Comparison of ENCODE assay signal across 17 cellular contexts in genomic region chrX:8237718-8238117, GRCh38.
A peak's percentile ranks its signal among the peaks of the same experiment; 100 is the strongest.
DNase-seq lines count a peak whose midpoint lies in the region; ATAC-seq and TF ChIP-seq lines count a peak whose summit lies in the region.
"Had no signal": no experiment of that assay in that cellular context is flagged by ENCODE, and none has a peak within 500 bp of the region (broad histone marks: within the 10 kb centered on the region; RNA-seq: fewer than 3 reads in every experiment).

No MANE protein-coding gene starts in this region.

- H3K4me3 ChIP-seq in NB4 (ENCODE audit: low read depth, low read length) (no peak overlapping the region), right cardiac atrium (ENCODE audit: low read length) (no peak overlapping the region)
- H3K4me3 ChIP-seq: GM12878 had no signal

- 94% methylated on average over 6 of the region's 6 CpGs for WGBS in right cardiac atrium

- H3K27ac Mint-ChIP-seq in neural crest cell (ENCODE audit: unreplicated experiment) = no peak overlapping the region
- H3K27ac Mint-ChIP-seq: CD14-positive monocyte had no signal

- no peaks in the 10 kb centered on the region for H3K36me3 Mint-ChIP-seq in neural crest cell (ENCODE audit: low read depth)
- H3K36me3 Mint-ChIP-seq: CD14-positive monocyte had no signal

- no peaks in the 10 kb centered on the region for H3K27me3 ChIP-seq in right cardiac atrium (ENCODE audit: control insufficient read depth, insufficient read depth)

- no peak for TF ChIP-seq POLR2A in NB4 (IDR thresholded peaks at IDR 0.05; ENCODE audit: extremely low read depth, insufficient read length)

- H3K9me3 ChIP-seq in right cardiac atrium (ENCODE audit: control insufficient read depth, low read length) = no peaks in the 10 kb centered on the region

- H3K4me3 Mint-ChIP-seq in neural crest cell = no peak overlapping the region
- H3K4me3 Mint-ChIP-seq: CD14-positive monocyte had no signal

- H3K4me1 ChIP-seq in right cardiac atrium (ENCODE audit: control insufficient read depth, insufficient read depth, low read length) = no peaks in the 10 kb centered on the region

- intact Hi-C loops in right cardiac atrium (cut with DNase I) = no loop called here

- DNase-seq in NCI-H748 (lab: John Stamatoyannopoulos, UW; ENCODE audit: unreplicated experiment) (peak; percentile 13), NCI-H748 treated with DMSO at 0.1 percent for 48 hours (lab: John Stamatoyannopoulos, UW) (no peak), NB4 (ENCODE audit: low read depth) (peak; percentile 1), neural crest cell (ENCODE audit: low read depth, low spot score) (no peak), inferior parietal cortex (ENCODE audit: extremely low spot score) (no peak), right cardiac atrium (no peak), NCI-H1694 treated with DMSO at 0.1 percent for 48 hours (lab: John Stamatoyannopoulos, UW) (no peak)
- DNase-seq: DMS79, GOT3, KG1, NCI-H1092, NCI-H1694, NCI-H774, SHP77 had no signal

- ATAC-seq in right cardiac atrium = no peak
- ATAC-seq: GM12878 had no signal

- peak; percentile 6 for TF ChIP-seq CTCF in NB4 (IDR thresholded peaks at IDR 0.05; ENCODE audit: low read depth, low read length)
- TF ChIP-seq CTCF in VCaP (conservative IDR thresholded peaks at IDR 0.05) = peak; percentile 35; the same call in 1 of the 2 replicates
- TF ChIP-seq CTCF in neural crest cell (conservative IDR thresholded peaks at IDR 0.05) = peak; percentile 30

- H3K4me1 Mint-ChIP-seq in neural crest cell = no peaks in the 10 kb centered on the region
- H3K4me1 Mint-ChIP-seq: CD14-positive monocyte had no signal

- H3K27ac ChIP-seq in VCaP (no peak overlapping the region), right cardiac atrium (ENCODE audit: low read length) (no peak overlapping the region)

- no peaks in the 10 kb centered on the region for H3K9me3 Mint-ChIP-seq in neural crest cell

- no peaks in the 10 kb centered on the region for H3K27me3 Mint-ChIP-seq in neural crest cell (ENCODE audit: low read depth)

Comparison
In these comparisons a context has a peak if more than half of its experiments do, and no peak if none do; other contexts are left out.
1. DNase-seq: peak in NCI-H748 (single experiment) and NB4 (single experiment); none in NCI-H748 treated with DMSO at 0.1 percent for 48 hours (single experiment), neural crest cell (single experiment), inferior parietal cortex (single experiment), right cardiac atrium (0 of 3) and NCI-H1694 treated with DMSO at 0.1 percent for 48 hours (single experiment).
2. Peak in every context shown above with its lines, with median percentiles within 50 percentile points of each other: CTCF ChIP-seq.